In genomic region chr19:20769225-20769736, GRCh38 we compare ENCODE assay signal across 1 cellular context.
TF ChIP-seq lines count a peak whose summit lies in the region.

No MANE protein-coding gene starts in this region.

TF ChIP-seq in H1, 55 proteins besides CTCF, POLR2A, EP300 and RAD21:
- TF ChIP-seq SRF (IDR thresholded peaks at IDR 0.05; ENCODE audit: low read depth, low read length) = peak; percentile 40; the same call in 1 of the 2 replicates
